17 cellular contexts compared by ENCODE assay signal in the genomic region with DNA sequence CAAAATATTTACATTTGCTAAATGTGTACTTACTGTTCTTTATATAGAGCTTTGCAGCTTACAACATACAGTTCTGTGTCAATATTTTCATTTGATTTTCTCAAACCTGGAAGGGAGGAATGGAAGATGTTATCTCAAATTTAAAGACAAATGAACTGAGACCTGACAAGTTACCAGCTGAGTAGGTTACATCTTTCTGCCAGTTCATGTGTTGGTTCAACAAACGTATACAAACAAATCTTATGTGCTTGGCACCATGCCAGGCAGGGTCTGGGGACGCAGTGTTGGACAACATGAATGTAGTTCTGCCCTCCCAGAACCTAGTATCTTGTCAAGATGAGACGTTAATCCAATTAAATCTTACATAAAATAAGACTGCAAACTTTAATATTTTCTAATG.
DNase-seq lines count a peak whose midpoint lies in the region; ATAC-seq and TF ChIP-seq lines count a peak whose summit lies in the region.
"Had no signal": no experiment of that assay in that cellular context is flagged by ENCODE, and none has a peak within 500 bp of the region (broad histone marks: within the 10 kb centered on the region; RNA-seq: fewer than 3 reads in every experiment).

No MANE protein-coding gene starts in this region.

- peaks cover 27% of the 10 kb centered on the region for H3K4me1 ChIP-seq in SJCRH30
- H3K4me1 ChIP-seq: Peyer's patch had no signal

- DNase-seq in NCI-H510A treated with DMSO at 0.1 percent for 48 hours (lab: John Stamatoyannopoulos, UW) (peak; percentile 13), NCI-H510A (lab: John Stamatoyannopoulos, UW) (no peak), LNCaP clone FGC (ENCODE audit: low read depth) (peak; percentile 94), NCI-H1105 treated with DMSO at 0.1 percent for 48 hours (lab: John Stamatoyannopoulos, UW) (peak; percentile 7), SJCRH30 (peak; percentile 4 to 9), left cardiac atrium (no peak), GM10266 (ENCODE audit: extremely low spot score) (no peak)
- DNase-seq: CD4-positive, alpha-beta T cell; EL; GF-D8; IMR-90; MV-4-11; NCI-H1694; NCI-H524 treated with DMSO at 0.1 percent for 48 hours; Peyer's patch; T-helper 9 cell had no signal

- intact Hi-C loops in left cardiac atrium (cut with DNase I) = no loop called here

- no peak overlapping the region for H3K27ac ChIP-seq in SJCRH30
- H3K27ac ChIP-seq: BLaER1, Peyer's patch had no signal

- H3K9me3 ChIP-seq in SJCRH30 (replicated peaks) = no peaks in the 10 kb centered on the region
- H3K9me3 ChIP-seq: BLaER1, Peyer's patch had no signal

- H3K4me3 ChIP-seq in LNCaP clone FGC (ENCODE audit: low read depth, low read length) (no peak overlapping the region), SJCRH30 (no peak overlapping the region)
- H3K4me3 ChIP-seq: BLaER1, Peyer's patch had no signal

- no peak for ATAC-seq in left cardiac atrium

- H3K36me3 ChIP-seq in SJCRH30 = no peaks in the 10 kb centered on the region
- H3K36me3 ChIP-seq: BLaER1, Peyer's patch had no signal

- no peaks in the 10 kb centered on the region for H3K27me3 ChIP-seq in SJCRH30
- H3K27me3 ChIP-seq: BLaER1, Peyer's patch had no signal

- TF ChIP-seq CTCF in LNCaP clone FGC (IDR thresholded peaks at IDR 0.05; ENCODE audit: control insufficient read depth, extremely low read depth, insufficient read depth) (no peak), GM10266 (IDR thresholded peaks at IDR 0.05; ENCODE audit: control insufficient read depth, insufficient read depth, low read depth, missing control alignments) (no peak)

Comparison
In these comparisons a context has a peak if more than half of its experiments do, and no peak if none do; other contexts are left out.
1. DNase-seq: peak in NCI-H510A treated with DMSO at 0.1 percent for 48 hours (single experiment), LNCaP clone FGC (single experiment), NCI-H1105 treated with DMSO at 0.1 percent for 48 hours (single experiment) and SJCRH30 (2 of 2); none in NCI-H510A (single experiment), left cardiac atrium (single experiment) and GM10266 (single experiment).